In genomic region chr11:124801636-124802312, GRCh38 we compare ENCODE assay signal across 10 cellular contexts. TPM values are rescaled to one million over a fixed set of nuclear protein-coding genes. Genes with fewer than 3 reads are reported as not detected.
DNase-seq lines count a peak whose midpoint lies in the region; ATAC-seq and TF ChIP-seq lines count a peak whose summit lies in the region.
"Had no signal": no experiment of that assay in that cellular context is flagged by ENCODE, and none has a peak within 500 bp of the region (broad histone marks: within the 10 kb centered on the region; RNA-seq: fewer than 3 reads in every experiment).

No MANE protein-coding gene starts in this region.

- no peak for TF ChIP-seq CTCF in suprapubic skin (IDR thresholded peaks at IDR 0.05)

- intact Hi-C loops in activated CD4-positive, alpha-beta memory T cell treated with anti-CD3 and anti-CD28 coated beads for 36 hours (cut with micrococcal nuclease), result loop anchor here (2.0 kb wide), 1 partner anchor 75 kb away; no protein-coding TSS in a partner anchor

- 58% methylated on average over 8 of the region's 8 CpGs for WGBS in suprapubic skin

- H3K27ac ChIP-seq in iPS-18a (ENCODE audit: low read length) (no peak overlapping the region), suprapubic skin (peak overlapping the region; percentile 95)

- peaks cover 16% of the 10 kb centered on the region for H3K4me1 ChIP-seq in iPS-18a (ENCODE audit: control insufficient read depth, low read depth, low read length)
- peaks cover 32% of the 10 kb centered on the region for H3K4me1 ChIP-seq in suprapubic skin

- H3K4me1 Mint-ChIP-seq in activated T-cell treated with anti-CD3 and anti-CD28 coated beads, Interleukin-2, amount 50 U/mL, for 4 hours (ENCODE audit: low read depth), result peaks cover 27% of the 10 kb centered on the region
- H3K4me1 Mint-ChIP-seq in activated CD4-positive, alpha-beta memory T cell treated with anti-CD3 and anti-CD28 coated beads for 36 hours (ENCODE audit: low read depth), result peaks cover 27% of the 10 kb centered on the region

- POLR2A ChIA-PET in activated CD4-positive, alpha-beta memory T cell treated with anti-CD3 and anti-CD28 coated beads for 36 hours (lab: Charles Lee), result interaction anchor here (0.6 to 1.0 kb wide), 4 partner anchors 12 to 39 kb away, joined by 3 to 4 read pairs (median 3); partner anchors contain the start of gene ESAM

- H3K36me3 Mint-ChIP-seq in activated T-cell treated with anti-CD3 and anti-CD28 coated beads, Interleukin-2, amount 50 U/mL, for 4 hours (ENCODE audit: insufficient read depth), result peaks cover 7% of the 10 kb centered on the region
- no peaks in the 10 kb centered on the region for H3K36me3 Mint-ChIP-seq in activated CD4-positive, alpha-beta memory T cell treated with anti-CD3 and anti-CD28 coated beads for 36 hours

- DNase-seq in activated T-cell treated with anti-CD3 and anti-CD28 coated beads, Interleukin-2, amount 50 U/mL, for 4 hours, result no peak
- DNase-seq in activated T-cell treated with anti-CD3 and anti-CD28 coated beads, Interleukin-2, amount 50 U/mL, for 48 hours, result no peak
- DNase-seq in activated CD4-positive, alpha-beta memory T cell treated with anti-CD3 and anti-CD28 coated beads for 36 hours, result no peak
- DNase-seq in suprapubic skin (ENCODE audit: low spot score in 2 of 2) (no peak), RKO (ENCODE audit: low spot score) (no peak)
- no peak for DNase-seq in activated CD4-positive, CD25-positive, alpha-beta regulatory T cell (lab: John Stamatoyannopoulos, UW)
- DNase-seq: dorsolateral prefrontal cortex had no signal

- CTCF ChIA-PET in activated CD4-positive, alpha-beta memory T cell treated with anti-CD3 and anti-CD28 coated beads for 36 hours (lab: Charles Lee), result interaction anchor here (0.8 to 6.6 kb wide), 10 partner anchors 9 to 132 kb away, joined by 3 to 61 read pairs (median 8); partner anchors contain the start of gene ROBO3

- H3K9me3 Mint-ChIP-seq in activated T-cell treated with anti-CD3 and anti-CD28 coated beads, Interleukin-2, amount 50 U/mL, for 4 hours, result no peaks in the 10 kb centered on the region
- H3K9me3 Mint-ChIP-seq in activated CD4-positive, alpha-beta memory T cell treated with anti-CD3 and anti-CD28 coated beads for 36 hours, result no peaks in the 10 kb centered on the region

- no peaks in the 10 kb centered on the region for H3K27me3 Mint-ChIP-seq in activated T-cell treated with anti-CD3 and anti-CD28 coated beads, Interleukin-2, amount 50 U/mL, for 4 hours (ENCODE audit: low read depth)
- H3K27me3 Mint-ChIP-seq in activated CD4-positive, alpha-beta memory T cell treated with anti-CD3 and anti-CD28 coated beads for 36 hours, result no peaks in the 10 kb centered on the region

- no peak for TF ChIP-seq POLR2A in suprapubic skin (IDR thresholded peaks at IDR 0.05)

- H3K36me3 ChIP-seq in iPS-18a (ENCODE audit: control insufficient read depth, low read depth, low read length), result no peaks in the 10 kb centered on the region
- H3K36me3 ChIP-seq in suprapubic skin, result no peaks in the 10 kb centered on the region

- H3K4me3 ChIP-seq in iPS-18a (ENCODE audit: low read length) (peak overlapping the region; percentile 65), suprapubic skin (peak overlapping the region; percentile 99)

- H3K4me3 Mint-ChIP-seq in activated T-cell treated with anti-CD3 and anti-CD28 coated beads, Interleukin-2, amount 50 U/mL, for 4 hours, result peak overlapping the region; percentile 84
- H3K4me3 Mint-ChIP-seq in activated CD4-positive, alpha-beta memory T cell treated with anti-CD3 and anti-CD28 coated beads for 36 hours, result no peak overlapping the region

- TF ChIP-seq EP300 in suprapubic skin (IDR thresholded peaks at IDR 0.05), result no peak

- H3K27me3 ChIP-seq in iPS-18a (ENCODE audit: control insufficient read depth, insufficient read depth, low read length), result no peaks in the 10 kb centered on the region
- no peaks in the 10 kb centered on the region for H3K27me3 ChIP-seq in suprapubic skin
- H3K27me3 ChIP-seq: dorsolateral prefrontal cortex, SJSA1 had no signal

- H3K9me3 ChIP-seq in iPS-18a (ENCODE audit: control insufficient read depth, low read depth, low read length) (no peaks in the 10 kb centered on the region), suprapubic skin (no peaks in the 10 kb centered on the region)
- H3K9me3 ChIP-seq: SJSA1 had no signal

- peak overlapping the region; percentile 28 for H3K27ac Mint-ChIP-seq in activated CD4-positive, alpha-beta memory T cell treated with anti-CD3 and anti-CD28 coated beads for 36 hours

- no peak overlapping the region for H3K9ac ChIP-seq in iPS-18a (ENCODE audit: low read length)

- no peak for ATAC-seq in activated T-cell treated with anti-CD3 and anti-CD28 coated beads, Interleukin-2, amount 50 U/mL, for 4 hours
- no peak for ATAC-seq in HG03432 (IDR thresholded peaks at IDR 0.05; ENCODE audit: unreplicated experiment)

RNA-seq across cellular contexts. Expression of gene MSANTD2, which starts 1.6 kb away (rescaled TPM):
- 10 to 100 TPM in 1 of 3 donors, 1 to 10 TPM in 2; 9.0 to 10.2 (median 9.2) TPM for total RNA-seq in activated T-cell treated with anti-CD3 and anti-CD28 coated beads, Interleukin-2, amount 50 U/mL, for 4 hours
- 1 to 10 TPM; 6.1 to 6.4 TPM for total RNA-seq in activated CD4-positive, alpha-beta memory T cell treated with anti-CD3 and anti-CD28 coated beads for 36 hours
- 10 to 100 TPM in 2 of 4 donors, 1 to 10 TPM in 2; 5.5 to 42.5 (median 11.7) TPM for total RNA-seq in suprapubic skin

RNA-seq across cellular contexts. Expression of gene ESAM, which starts 39.7 kb away (rescaled TPM):
- total RNA-seq in activated T-cell treated with anti-CD3 and anti-CD28 coated beads, Interleukin-2, amount 50 U/mL, for 4 hours, result under 1 TPM; 0.40 to 0.66 (median 0.65) TPM
- under 1 TPM; 0.64 to 0.75 TPM for total RNA-seq in activated CD4-positive, alpha-beta memory T cell treated with anti-CD3 and anti-CD28 coated beads for 36 hours
- 10 to 100 TPM; 11.0 to 26.5 (median 15.6) TPM for total RNA-seq in suprapubic skin

RNA-seq across cellular contexts. Expression of gene VSIG2, which starts 49.7 kb away (rescaled TPM):
- total RNA-seq in activated T-cell treated with anti-CD3 and anti-CD28 coated beads, Interleukin-2, amount 50 U/mL, for 4 hours, result not detected
- under 1 TPM; 0.31 to 0.34 TPM for total RNA-seq in activated CD4-positive, alpha-beta memory T cell treated with anti-CD3 and anti-CD28 coated beads for 36 hours
- 1 to 10 TPM in 3 of 4 donors, under 1 TPM in 1; 0.60 to 3.3 (median 1.7) TPM for total RNA-seq in suprapubic skin
- total RNA-seq: SJSA1 had no signal

Comparison
In these comparisons a context has a peak if more than half of its experiments do, and no peak if none do; other contexts are left out.
1. RNA of gene ESAM, which starts 39.7 kb away (total RNA-seq): 11.0 to 26.5 TPM in suprapubic skin; 0.64 to 0.75 TPM in activated CD4-positive, alpha-beta memory T cell treated with anti-CD3 and anti-CD28 coated beads for 36 hours and 0.40 to 0.66 TPM in activated T-cell treated with anti-CD3 and anti-CD28 coated beads, Interleukin-2, amount 50 U/mL, for 4 hours; every median in the first group is over 4 times any median in the second.